10 cellular contexts compared by ENCODE assay signal in genomic region chr21:35053356-35054096, GRCh38. TPM values are rescaled to one million over a fixed set of nuclear protein-coding genes. Genes with fewer than 3 reads are reported as not detected.
DNase-seq lines count a peak whose midpoint lies in the region; TF ChIP-seq lines count a peak whose summit lies in the region.
"Had no signal": no experiment of that assay in that cellular context is flagged by ENCODE, and none has a peak within 500 bp of the region (broad histone marks: within the 10 kb centered on the region; RNA-seq: fewer than 3 reads in every experiment).

No MANE protein-coding gene starts in this region.

- H3K9me3 ChIP-seq in cardiac muscle cell (ENCODE audit: low read depth) (no peaks in the 10 kb centered on the region), ascending aorta (no peaks in the 10 kb centered on the region), muscle layer of duodenum (ENCODE audit: control insufficient read depth in 1 of 2, low read length in 2 of 2) (no peaks in the 10 kb centered on the region)
- H3K9me3 ChIP-seq: breast epithelium had no signal

- peaks cover 97% of the 10 kb centered on the region for H3K27me3 ChIP-seq in cardiac muscle cell
- no peaks in the 10 kb centered on the region for H3K27me3 ChIP-seq in ascending aorta
- no peaks in the 10 kb centered on the region for H3K27me3 ChIP-seq in muscle layer of duodenum (ENCODE audit: low read depth, low read length)
- H3K27me3 ChIP-seq: breast epithelium had no signal

- intact Hi-C loops in cardiac septum (cut with DNase I): loop anchor here (5.0 to 10.0 kb wide), 4 partner anchors 49 to 351 kb away; no protein-coding TSS in a partner anchor
- intact Hi-C loops in ascending aorta (cut with DNase I): loop anchor here (5.0 to 10.0 kb wide), 2 partner anchors 154 to 351 kb away; no protein-coding TSS in a partner anchor

- H3K36me3 ChIP-seq in cardiac muscle cell (no peaks in the 10 kb centered on the region), ascending aorta (no peaks in the 10 kb centered on the region), muscle layer of duodenum (ENCODE audit: control insufficient read depth in 1 of 2, insufficient read depth in 2 of 2, low read length in 2 of 2) (peaks cover 0 to under 1% of the 10 kb centered on the region in 2 donors)
- H3K36me3 ChIP-seq: breast epithelium had no signal

- peak; percentile 12 for TF ChIP-seq CTCF in cardiac muscle cell (IDR thresholded peaks at IDR 0.05; ENCODE audit: low read depth, low read length)
- TF ChIP-seq CTCF in ascending aorta (IDR thresholded peaks at IDR 0.05): no peak

- no peak overlapping the region for H3K4me3 ChIP-seq in cardiac muscle cell
- no peak overlapping the region for H3K4me3 ChIP-seq in ascending aorta
- H3K4me3 ChIP-seq in muscle layer of duodenum (ENCODE audit: low read depth in 1 of 2, low read length in 2 of 2): no peak overlapping the region
- H3K4me3 ChIP-seq: breast epithelium had no signal

- H3K4me1 ChIP-seq in cardiac muscle cell (ENCODE audit: low read depth): no peaks in the 10 kb centered on the region
- H3K4me1 ChIP-seq in ascending aorta: peaks cover 8 to 33% of the 10 kb centered on the region in 2 donors
- H3K4me1 ChIP-seq in muscle layer of duodenum (ENCODE audit: control insufficient read depth in 1 of 2, insufficient read depth in 2 of 2, low read length in 2 of 2): peaks cover 0 to 19% of the 10 kb centered on the region in 2 donors
- H3K4me1 ChIP-seq: breast epithelium had no signal

- DNase-seq in cardiac muscle cell (ENCODE audit: low read depth in 1 of 2, low spot score in 1 of 2) (peak in 1 of 2 donors; percentile 14), cardiac septum (ENCODE audit: low spot score) (no peak), ascending aorta (ENCODE audit: low spot score in 2 of 2) (no peak), DMS114 treated with DMSO at 0.1 percent for 48 hours (lab: John Stamatoyannopoulos, UW; ENCODE audit: unreplicated experiment) (no peak), NCI-H2029 treated with DMSO at 0.1 percent for 48 hours (lab: John Stamatoyannopoulos, UW) (no peak), hippocampal formation (lab: John Stamatoyannopoulos, UW) (no peak)
- no peak for DNase-seq in stimulated activated CD4-positive, alpha-beta T cell treated with anti-CD3 and anti-CD28 coated beads, Interleukin-2, amount 100 ng/mL, for 24 hours
- DNase-seq: activated T-cell treated with anti-CD3 and anti-CD28 coated beads, Interleukin-2, amount 50 U/mL, for 24 hours had no signal

- H3K27ac ChIP-seq in cardiac muscle cell: no peak overlapping the region
- peak overlapping the region; percentile 81 to 84 for H3K27ac ChIP-seq in ascending aorta
- peak overlapping the region; percentile 11 for H3K27ac ChIP-seq in muscle layer of duodenum (ENCODE audit: low read length)
- H3K27ac ChIP-seq: breast epithelium had no signal

RNA-seq across cellular contexts. Expression of gene RUNX1, which starts 4.4 kb away (rescaled TPM):
- total RNA-seq in cardiac muscle cell: 0.12 TPM in 1 of 2 replicates, not detected in the other
- polyA plus RNA-seq in cardiac muscle cell: 0.55 TPM in 1 of 2 replicates, not detected in the other
- total RNA-seq in cardiac septum: 21.6 TPM
- 16.3 TPM for total RNA-seq in ascending aorta

Comparison
In these comparisons a context has a peak if more than half of its experiments do, and no peak if none do; other contexts are left out.
1. RNA of gene RUNX1, which starts 4.4 kb away (total RNA-seq): 21.6 TPM in cardiac septum (single experiment) and 16.3 TPM in ascending aorta (single experiment); 0.12 TPM in cardiac muscle cell; every median in the first group is over 10 times any median in the second.